ENCODE assay signal across 1 cellular context in the genomic region with DNA sequence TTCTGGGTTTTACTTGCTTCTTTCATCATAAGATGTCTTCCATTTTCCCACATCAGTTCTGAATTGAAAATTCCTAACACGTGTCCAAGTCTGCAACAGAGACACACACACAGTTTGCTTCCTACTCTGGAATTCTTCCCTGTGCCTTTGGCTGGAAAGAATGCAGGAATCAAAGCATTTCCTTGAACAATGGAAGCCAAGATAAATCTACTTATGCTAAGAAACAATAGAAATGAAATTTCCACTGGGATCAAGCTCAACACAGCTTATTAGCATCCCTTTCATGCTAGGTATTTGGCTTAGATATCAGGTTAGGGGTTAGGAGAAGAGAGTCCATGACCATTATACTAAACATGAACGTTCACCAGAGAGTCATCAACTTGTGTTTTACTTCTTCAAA.
TF ChIP-seq lines count a peak whose summit lies in the region.

No MANE protein-coding gene starts in this region.

TF ChIP-seq in K562, 482 proteins besides CTCF, POLR2A, EP300 and RAD21 (continued from another document):
- no peak for TF ChIP-seq HEY1 (CRISPR knock-in tag; IDR thresholded peaks at IDR 0.05; ENCODE audit: borderline replicate concordance)
- no peak for TF ChIP-seq NFIX (CRISPR knock-in tag; IDR thresholded peaks at IDR 0.05; ENCODE audit: low read depth)
- TF ChIP-seq CHD1 (IDR thresholded peaks at IDR 0.05; ENCODE audit: low read length), result no peak
- no peak for TF ChIP-seq HLTF (IDR thresholded peaks at IDR 0.05)
- no peak for TF ChIP-seq TGIF2 (CRISPR knock-in tag; IDR thresholded peaks at IDR 0.05)
- TF ChIP-seq MAZ (CRISPR knock-in tag; conservative IDR thresholded peaks at IDR 0.05 in 1 of 2, IDR thresholded peaks at IDR 0.05 in 1 of 2), result no peak
- TF ChIP-seq, protein P1, sequence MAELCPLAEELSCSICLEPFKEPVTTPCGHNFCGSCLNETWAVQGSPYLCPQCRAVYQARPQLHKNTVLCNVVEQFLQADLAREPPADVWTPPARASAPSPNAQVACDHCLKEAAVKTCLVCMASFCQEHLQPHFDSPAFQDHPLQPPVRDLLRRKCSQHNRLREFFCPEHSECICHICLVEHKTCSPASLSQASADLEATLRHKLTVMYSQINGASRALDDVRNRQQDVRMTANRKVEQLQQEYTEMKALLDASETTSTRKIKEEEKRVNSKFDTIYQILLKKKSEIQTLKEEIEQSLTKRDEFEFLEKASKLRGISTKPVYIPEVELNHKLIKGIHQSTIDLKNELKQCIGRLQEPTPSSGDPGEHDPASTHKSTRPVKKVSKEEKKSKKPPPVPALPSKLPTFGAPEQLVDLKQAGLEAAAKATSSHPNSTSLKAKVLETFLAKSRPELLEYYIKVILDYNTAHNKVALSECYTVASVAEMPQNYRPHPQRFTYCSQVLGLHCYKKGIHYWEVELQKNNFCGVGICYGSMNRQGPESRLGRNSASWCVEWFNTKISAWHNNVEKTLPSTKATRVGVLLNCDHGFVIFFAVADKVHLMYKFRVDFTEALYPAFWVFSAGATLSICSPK (IDR thresholded peaks at IDR 0.05; ENCODE audit: borderline replicate concordance), result no peak
- TF ChIP-seq ZNF282 (CRISPR knock-in tag; IDR thresholded peaks at IDR 0.05), result no peak
- TF ChIP-seq POLR2G (IDR thresholded peaks at IDR 0.05; ENCODE audit: low read depth, low read length), result no peak
- no peak for TF ChIP-seq HDAC2 (IDR thresholded peaks at IDR 0.05)
